ENCODE assay signal across 8 cellular contexts in genomic region chr4:39660757-39661156, GRCh38.
"Had no signal": no experiment of that assay in that cellular context is flagged by ENCODE, and none has a peak within 500 bp of the region (broad histone marks: within the 10 kb centered on the region; RNA-seq: fewer than 3 reads in every experiment).

No MANE protein-coding gene starts in this region.

- ATAC-seq: GM23338, HepG2 had no signal

- DNase-seq: H9, HFFc6, KG1 had no signal

- H3K4me2 ChIP-seq: GM23338 had no signal

- FAIRE-seq: H1, H54, HepG2 had no signal

- H2AFZ ChIP-seq: GM23338 had no signal

- H3K27ac ChIP-seq: HL-60 had no signal

- H3K4me3 ChIP-seq: GM23338 had no signal
